In the genomic region with DNA sequence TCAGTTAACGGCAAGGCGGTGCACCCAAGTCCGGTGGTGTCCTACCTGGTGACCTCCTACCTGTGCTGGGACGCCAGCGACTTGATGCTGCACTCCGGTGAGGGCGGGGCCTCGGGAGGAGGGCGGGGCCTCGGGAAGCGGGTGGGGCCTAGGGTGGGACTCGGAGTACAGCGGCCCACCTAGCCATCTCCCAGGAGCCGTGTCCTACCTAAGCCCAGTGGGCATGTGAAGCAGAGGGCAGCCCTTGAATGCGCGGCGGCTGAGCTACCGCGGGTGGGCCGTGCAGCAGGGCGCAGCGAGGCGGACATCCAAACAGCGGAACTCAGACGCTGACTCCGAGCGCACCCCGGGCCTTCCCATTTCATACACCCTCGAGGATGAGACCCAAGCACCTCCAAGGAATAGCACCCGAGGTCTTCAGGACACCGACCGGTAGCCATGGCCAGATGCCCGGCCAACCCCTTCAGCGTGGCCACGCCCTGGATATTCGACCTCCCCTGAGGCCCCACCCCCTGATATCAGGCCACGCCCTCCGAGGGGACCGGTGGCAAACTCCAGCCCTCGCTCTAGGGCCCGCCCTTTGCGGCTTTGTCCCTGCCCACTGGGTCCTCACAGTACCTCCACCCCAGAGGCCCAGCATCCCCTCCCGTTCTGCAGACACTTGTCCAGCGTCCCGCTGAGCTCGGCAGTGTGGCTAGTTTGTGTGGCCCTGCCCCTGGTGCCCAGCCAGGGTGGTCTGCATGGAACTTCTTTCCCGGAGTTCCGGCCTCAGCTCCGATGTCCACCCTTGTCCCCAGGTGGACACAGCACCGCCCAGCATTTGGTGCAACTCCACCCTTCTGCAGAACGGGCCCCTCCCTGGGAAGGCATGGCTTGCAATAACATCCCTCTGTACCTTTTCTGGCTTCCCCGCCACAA, we compare ENCODE assay signal across 8 cellular contexts. TPM values are rescaled to one million over a fixed set of nuclear protein-coding genes. Genes with fewer than 3 reads are reported as not detected.
DNase-seq lines count a peak whose midpoint lies in the region; ATAC-seq and TF ChIP-seq lines count a peak whose summit lies in the region.

No MANE protein-coding gene starts in this region.

- TF ChIP-seq CTCF in foreskin fibroblast (IDR thresholded peaks at IDR 0.05; ENCODE audit: low read depth, low read length) (no peak), MM.1S (IDR thresholded peaks at IDR 0.05; ENCODE audit: low read length) (no peak)

- peaks cover 45% of the 10 kb centered on the region for H3K4me1 Mint-ChIP-seq in activated CD4-positive, alpha-beta T cell treated with anti-CD3 and anti-CD28 coated beads for 36 hours
- peaks cover 41% of the 10 kb centered on the region for H3K4me1 Mint-ChIP-seq in activated CD4-positive, alpha-beta memory T cell treated with anti-CD3 and anti-CD28 coated beads for 36 hours (ENCODE audit: low read depth)

- CTCF ChIA-PET in activated CD4-positive, alpha-beta T cell treated with anti-CD3 and anti-CD28 coated beads for 36 hours (lab: Charles Lee): no interaction called here
- CTCF ChIA-PET in activated CD4-positive, alpha-beta memory T cell treated with anti-CD3 and anti-CD28 coated beads for 36 hours (lab: Charles Lee): interaction anchor here (1.5 kb wide), 1 partner anchor 17 kb away, joined by 3 read pairs; no protein-coding TSS in a partner anchor

- no peaks in the 10 kb centered on the region for H3K9me2 ChIP-seq in MM.1S (replicated peaks; ENCODE audit: insufficient read depth, low read length)

- H3K9me3 ChIP-seq in MM.1S (replicated peaks; ENCODE audit: insufficient read depth, low read length): no peaks in the 10 kb centered on the region

- H3K36me3 Mint-ChIP-seq in activated CD4-positive, alpha-beta T cell treated with anti-CD3 and anti-CD28 coated beads for 36 hours (ENCODE audit: low read depth): no peaks in the 10 kb centered on the region
- no peaks in the 10 kb centered on the region for H3K36me3 Mint-ChIP-seq in activated CD4-positive, alpha-beta memory T cell treated with anti-CD3 and anti-CD28 coated beads for 36 hours

- peak; percentile 59 for ATAC-seq in activated CD4-positive, alpha-beta T cell treated with anti-CD3 and anti-CD28 coated beads for 36 hours
- peak; percentile 46 for ATAC-seq in GM21786 (IDR thresholded peaks at IDR 0.05; ENCODE audit: unreplicated experiment)
- ATAC-seq in sciatic nerve: peak; percentile 34

- no peak overlapping the region for H2AFZ ChIP-seq in MM.1S (ENCODE audit: low read length)

- peaks cover 61% of the 10 kb centered on the region for H3K27me3 Mint-ChIP-seq in activated CD4-positive, alpha-beta T cell treated with anti-CD3 and anti-CD28 coated beads for 36 hours
- peaks cover 68% of the 10 kb centered on the region for H3K27me3 Mint-ChIP-seq in activated CD4-positive, alpha-beta memory T cell treated with anti-CD3 and anti-CD28 coated beads for 36 hours

- H3K27ac Mint-ChIP-seq in activated CD4-positive, alpha-beta T cell treated with anti-CD3 and anti-CD28 coated beads for 36 hours: peak overlapping the region; percentile 83
- H3K27ac Mint-ChIP-seq in activated CD4-positive, alpha-beta memory T cell treated with anti-CD3 and anti-CD28 coated beads for 36 hours: peak overlapping the region; percentile 77

- H3K27ac ChIP-seq in MM.1S (ENCODE audit: low read length): no peak overlapping the region

- H3K4me2 ChIP-seq in MM.1S (ENCODE audit: low read depth, low read length): no peak overlapping the region

- H4K20me1 ChIP-seq in MM.1S (ENCODE audit: insufficient read depth, low read length): no peaks in the 10 kb centered on the region

- H3K4me3 Mint-ChIP-seq in activated CD4-positive, alpha-beta T cell treated with anti-CD3 and anti-CD28 coated beads for 36 hours: peak overlapping the region; percentile 73
- H3K4me3 Mint-ChIP-seq in activated CD4-positive, alpha-beta memory T cell treated with anti-CD3 and anti-CD28 coated beads for 36 hours: peak overlapping the region; percentile 79

- no peaks in the 10 kb centered on the region for H3K9me3 Mint-ChIP-seq in activated CD4-positive, alpha-beta T cell treated with anti-CD3 and anti-CD28 coated beads for 36 hours (ENCODE audit: low read depth)
- no peaks in the 10 kb centered on the region for H3K9me3 Mint-ChIP-seq in activated CD4-positive, alpha-beta memory T cell treated with anti-CD3 and anti-CD28 coated beads for 36 hours

- intact Hi-C loops in activated CD4-positive, alpha-beta T cell treated with anti-CD3 and anti-CD28 coated beads for 36 hours (cut with DNase I, micrococcal nuclease): loop anchor here (1.0 to 10.0 kb wide), 4 partner anchors 13 to 577 kb away; a partner anchor contains a TSS
- intact Hi-C loops in activated CD4-positive, alpha-beta memory T cell treated with anti-CD3 and anti-CD28 coated beads for 36 hours (cut with micrococcal nuclease): loop anchor here (1.0 to 5.0 kb wide), 2 partner anchors 13 to 436 kb away; a partner anchor contains a TSS
- intact Hi-C loops in sciatic nerve (cut with DNase I): no loop called here

- H3F3A ChIP-seq in MM.1S (ENCODE audit: insufficient read depth, low read length): no peaks in the 10 kb centered on the region

- no peak overlapping the region for H3K9ac ChIP-seq in MM.1S (ENCODE audit: low read length)

- H3K27me3 ChIP-seq in MM.1S (replicated peaks; ENCODE audit: insufficient read depth, low read length): peaks cover 90% of the 10 kb centered on the region

- H3K4me3 ChIP-seq in foreskin fibroblast (ENCODE audit: low read depth in 1 of 2, low read length in 2 of 2) (peak overlapping the region; percentile 31 to 53), MM.1S (ENCODE audit: low read length) (no peak overlapping the region)

- no peaks in the 10 kb centered on the region for H3K4me1 ChIP-seq in MM.1S (ENCODE audit: low read length)

- H3K79me2 ChIP-seq in MM.1S (ENCODE audit: low read length): no peaks in the 10 kb centered on the region

- no peaks in the 10 kb centered on the region for H3K36me3 ChIP-seq in MM.1S (replicated peaks; ENCODE audit: insufficient read depth, low read length)

- peak; percentile 82 for DNase-seq in activated CD4-positive, alpha-beta T cell treated with anti-CD3 and anti-CD28 coated beads for 36 hours
- no peak for DNase-seq in activated CD4-positive, alpha-beta T cell treated with anti-CD3 and anti-CD28 coated beads for 4 hours
- DNase-seq in LoVo (ENCODE audit: low spot score) (peak; percentile 76), foreskin fibroblast (peak; percentile 28 to 72), sciatic nerve (ENCODE audit: low spot score) (no peak), MM.1S (no peak)
- peak; percentile 78 for DNase-seq in activated CD4-positive, alpha-beta memory T cell treated with anti-CD3 and anti-CD28 coated beads for 36 hours

- POLR2A ChIA-PET in activated CD4-positive, alpha-beta T cell treated with anti-CD3 and anti-CD28 coated beads for 36 hours (lab: Charles Lee): interaction anchor here (0.7 to 1.6 kb wide), 3 partner anchors 13 to 18 kb away, joined by 3 to 7 read pairs (median 5); no protein-coding TSS in a partner anchor
- POLR2A ChIA-PET in activated CD4-positive, alpha-beta memory T cell treated with anti-CD3 and anti-CD28 coated beads for 36 hours (lab: Charles Lee): interaction anchor here (1.1 to 2.4 kb wide), 2 partner anchors 13 to 15 kb away, joined by 3 to 7 read pairs; no protein-coding TSS in a partner anchor

RNA-seq across cellular contexts. Expression of a gene that starts 5.4 kb away (rescaled TPM):
- 1 to 10 TPM; 2.4 to 2.6 TPM for total RNA-seq in activated CD4-positive, alpha-beta T cell treated with anti-CD3 and anti-CD28 coated beads for 36 hours
- under 1 TPM; 0.59 to 0.73 TPM for total RNA-seq in activated CD4-positive, alpha-beta memory T cell treated with anti-CD3 and anti-CD28 coated beads for 36 hours
- total RNA-seq in sciatic nerve: 2.1 TPM

RNA-seq across cellular contexts. Expression of a gene that starts 15.2 kb away (rescaled TPM):
- not detected for total RNA-seq in activated CD4-positive, alpha-beta T cell treated with anti-CD3 and anti-CD28 coated beads for 36 hours
- total RNA-seq in activated CD4-positive, alpha-beta memory T cell treated with anti-CD3 and anti-CD28 coated beads for 36 hours: not detected
- not detected for total RNA-seq in sciatic nerve

RNA-seq across cellular contexts. Expression of a gene that starts 28.0 kb away (rescaled TPM):
- not detected for total RNA-seq in activated CD4-positive, alpha-beta T cell treated with anti-CD3 and anti-CD28 coated beads for 36 hours
- not detected for total RNA-seq in activated CD4-positive, alpha-beta memory T cell treated with anti-CD3 and anti-CD28 coated beads for 36 hours
- not detected for total RNA-seq in sciatic nerve

RNA-seq across cellular contexts. Expression of a gene that starts 36.5 kb away (rescaled TPM):
- total RNA-seq in activated CD4-positive, alpha-beta T cell treated with anti-CD3 and anti-CD28 coated beads for 36 hours: not detected
- total RNA-seq in activated CD4-positive, alpha-beta memory T cell treated with anti-CD3 and anti-CD28 coated beads for 36 hours: not detected
- total RNA-seq in sciatic nerve: not detected

RNA-seq across cellular contexts. Expression of a gene that starts 47.9 kb away (rescaled TPM):
- not detected for total RNA-seq in activated CD4-positive, alpha-beta T cell treated with anti-CD3 and anti-CD28 coated beads for 36 hours
- total RNA-seq in activated CD4-positive, alpha-beta memory T cell treated with anti-CD3 and anti-CD28 coated beads for 36 hours: not detected
- not detected for total RNA-seq in sciatic nerve

Comparison
In these comparisons a context has a peak if more than half of its experiments do, and no peak if none do; other contexts are left out.
1. DNase-seq: peak in activated CD4-positive, alpha-beta T cell treated with anti-CD3 and anti-CD28 coated beads for 36 hours (single experiment), LoVo (single experiment), activated CD4-positive, alpha-beta memory T cell treated with anti-CD3 and anti-CD28 coated beads for 36 hours (single experiment) and foreskin fibroblast (2 of 2); none in activated CD4-positive, alpha-beta T cell treated with anti-CD3 and anti-CD28 coated beads for 4 hours (0 of 2), sciatic nerve (single experiment) and MM.1S (single experiment).
2. Peak in every context shown above with its lines, with median percentiles within 50 percentile points of each other: ATAC-seq.